16 cellular contexts compared by ENCODE assay signal in genomic region chr5:172973931-172974330, GRCh38. TPM values are rescaled to one million over a fixed set of nuclear protein-coding genes. Genes with fewer than 3 reads are reported as not detected.
DNase-seq lines count a peak whose midpoint lies in the region; ATAC-seq, FAIRE-seq and TF ChIP-seq lines count a peak whose summit lies in the region.
"Had no signal": no experiment of that assay in that cellular context is flagged by ENCODE, and none has a peak within 500 bp of the region (broad histone marks: within the 10 kb centered on the region; RNA-seq: fewer than 3 reads in every experiment).

No MANE protein-coding gene starts in this region.

- peaks cover 2% of the 10 kb centered on the region for H3K27me3 Mint-ChIP-seq in CD8-positive, alpha-beta T cell (ENCODE audit: low read depth)

- ATAC-seq in HepG2 (no peak), right lobe of liver (no peak)
- no peak for ATAC-seq in CD8-positive, alpha-beta T cell
- ATAC-seq: PC-3 had no signal

- in situ Hi-C loops in HepG2 (cut with HindIII; ENCODE audit: extremely low pct_ligation_motif_present, low pct_unique_long_range_greater_than_20kb), result no loop called here
- in situ Hi-C loops in astrocyte of the spinal cord (cut with HindIII; ENCODE audit: low sequenced_read_pairs), result no loop called here

- H3K27ac Mint-ChIP-seq in CD8-positive, alpha-beta T cell, result no peak overlapping the region
- H3K27ac Mint-ChIP-seq: CD14-positive monocyte had no signal

- H3K79me2 ChIP-seq in HepG2 (ENCODE audit: insufficient read depth, low read length), result no peaks in the 10 kb centered on the region

- POLR2A ChIA-PET in HepG2 (lab: Yijun Ruan, JAX), result interaction anchor here (1.8 kb wide), 1 partner anchor 10 kb away, joined by 7 read pairs; the partner anchor contains the start of gene ATP6V0E1
- POLR2A ChIA-PET in CD8-positive, alpha-beta T cell (lab: Charles Lee), result interaction anchor here (0.7 kb wide), 1 partner anchor 80 kb away, joined by 3 read pairs; no protein-coding TSS in a partner anchor

- no peaks in the 10 kb centered on the region for H3K27me3 ChIP-seq in HepG2 (ENCODE audit: control insufficient read depth in 1 of 2, insufficient read depth in 2 of 2, low read length in 2 of 2)
- H3K27me3 ChIP-seq in right lobe of liver, result no peaks in the 10 kb centered on the region
- no peaks in the 10 kb centered on the region; the same call in 1 of the 2 replicates for H3K27me3 ChIP-seq in H7 (ENCODE audit: control insufficient read depth, insufficient read depth, low read length)
- H3K27me3 ChIP-seq in CD8-positive, alpha-beta T cell (ENCODE audit: insufficient read depth, low read length), result no peaks in the 10 kb centered on the region

- intact Hi-C loops in HepG2 (cut with micrococcal nuclease; ENCODE audit: unreplicated experiment), result no loop called here
- intact Hi-C loops in right lobe of liver (cut with DNase I), result no loop called here
- intact Hi-C loops in CD8-positive, alpha-beta T cell (cut with DNase I, micrococcal nuclease), result no loop called here

- no peak overlapping the region for H3K9ac ChIP-seq in HepG2 (ENCODE audit: insufficient read depth, low read depth, low read length)

- H3K4me2 ChIP-seq in HepG2 (ENCODE audit: low read depth, low read length), result no peak overlapping the region

- peaks cover 15% of the 10 kb centered on the region for H3K36me3 Mint-ChIP-seq in CD8-positive, alpha-beta T cell
- H3K36me3 Mint-ChIP-seq: CD14-positive monocyte had no signal

- no peaks in the 10 kb centered on the region for H3K9me3 Mint-ChIP-seq in CD8-positive, alpha-beta T cell

- no peak overlapping the region for H3K4me3 Mint-ChIP-seq in CD8-positive, alpha-beta T cell
- H3K4me3 Mint-ChIP-seq: CD14-positive monocyte had no signal

- H3K36me3 ChIP-seq in HepG2 (replicated peaks in 1 of 2; ENCODE audit: control insufficient read depth in 1 of 2, insufficient read depth in 2 of 2, low read length in 2 of 2) (0 out of 5 replicates have a peak, but pooled peaks cover 1 to 11% of the 10 kb centered on the region in 2 experiments), right lobe of liver (peaks cover 0 to 11% (median 0%) of the 10 kb centered on the region in 4 donors), H7 (replicated peaks; ENCODE audit: control insufficient read depth, insufficient read depth, low read length) (no peaks in the 10 kb centered on the region; the same call in 1 of the 2 replicates)
- peaks cover 9% of the 10 kb centered on the region for H3K36me3 ChIP-seq in CD8-positive, alpha-beta T cell (ENCODE audit: insufficient read depth, low read length)

- H2AFZ ChIP-seq in HepG2 (ENCODE audit: low read length), result no peak overlapping the region

- no peak overlapping the region for H3K4me3 ChIP-seq in HepG2 (replicated peaks in 1 of 3; ENCODE audit: insufficient read depth in 1 of 3, low read depth in 2 of 3, low read length in 3 of 3)
- H3K4me3 ChIP-seq in right lobe of liver, result no peak overlapping the region
- no peak overlapping the region for H3K4me3 ChIP-seq in astrocyte of the spinal cord (ENCODE audit: low read depth, low read length)
- H3K4me3 ChIP-seq in H7 (ENCODE audit: insufficient read depth, low read depth, low read length), result no peak overlapping the region
- no peak overlapping the region for H3K4me3 ChIP-seq in CD8-positive, alpha-beta T cell (ENCODE audit: low read depth, low read length)

- TF ChIP-seq POLR2A in HepG2 (IDR thresholded peaks at IDR 0.05; ENCODE audit: insufficient read depth in 1 of 2, low read depth in 2 of 2, low read length in 2 of 2) (no peak), right lobe of liver (IDR thresholded peaks at IDR 0.05) (no peak)

- TF ChIP-seq RAD21 in HepG2 (CRISPR knock-in tag; IDR thresholded peaks at IDR 0.05), result no peak

- 33% methylated on average over 8 of the region's 8 CpGs for WGBS in HepG2 (ENCODE audit: low lambda C conversion rate)
- 67% methylated on average over 8 of the region's 8 CpGs for WGBS in right lobe of liver (ENCODE audit: insufficient coverage, low coverage, low lambda C conversion rate, missing lambda C conversion rate)

- no TSS peak for BruUV-seq in HepG2 (replicated peaks; lab: Mats Ljungman, UMichigan)

- DNase-seq in HepG2 (ENCODE audit: low spot score) (no peak), right lobe of liver (no peak), astrocyte of the spinal cord (ENCODE audit: low read depth, low spot score) (peak; percentile 46), myocyte (ENCODE audit: low read depth) (peak; percentile 38), nucleus accumbens (lab: John Stamatoyannopoulos, UW) (no peak), H7 (no peak), RKO (ENCODE audit: low spot score) (no peak)
- DNase-seq in CD8-positive, alpha-beta T cell, result no peak
- DNase-seq: Caco-2, NCI-H1048, NCI-H2107, NCI-H345, PC-3 had no signal

- TF ChIP-seq EP300 in HepG2 (IDR thresholded peaks at IDR 0.05; ENCODE audit: low read depth in 2 of 2, low read length in 2 of 2) (no peak), HepG2 (CRISPR knock-in tag; IDR thresholded peaks at IDR 0.05; ENCODE audit: borderline replicate concordance) (no peak)

- no peaks in the 10 kb centered on the region for H4K20me1 ChIP-seq in HepG2 (ENCODE audit: insufficient read depth, low read length)

- FAIRE-seq in HepG2 (lab: Jason Lieb, UNC), result no peak
- FAIRE-seq: GM12891, GM19239 had no signal

- CTCF ChIA-PET in HepG2 (lab: Yijun Ruan, JAX; ENCODE audit: low intra/inter-chr PET ratio, low total read pairs), result no interaction called here
- CTCF ChIA-PET in CD8-positive, alpha-beta T cell (lab: Charles Lee), result interaction anchor here (0.7 kb wide), 1 partner anchor 213 kb away, joined by 3 read pairs; no protein-coding TSS in a partner anchor

- peaks cover 3% of the 10 kb centered on the region for H3K4me1 Mint-ChIP-seq in CD8-positive, alpha-beta T cell (ENCODE audit: low read depth)

- H3K9me3 ChIP-seq in HepG2 (ENCODE audit: low read length) (no peaks in the 10 kb centered on the region), right lobe of liver (no peaks in the 10 kb centered on the region)
- no peaks in the 10 kb centered on the region for H3K9me3 ChIP-seq in CD8-positive, alpha-beta T cell (ENCODE audit: low read length)
- H3K9me3 ChIP-seq: Caco-2 had no signal

- H3K4me1 ChIP-seq in HepG2 (ENCODE audit: insufficient read depth, low read length) (peaks cover 23% of the 10 kb centered on the region), right lobe of liver (no peaks in the 10 kb centered on the region)
- no peaks in the 10 kb centered on the region for H3K4me1 ChIP-seq in CD8-positive, alpha-beta T cell (ENCODE audit: insufficient read depth, low read length)

- TF ChIP-seq CTCF in HepG2 (CRISPR knock-in tag; IDR thresholded peaks at IDR 0.05) (no peak), right lobe of liver (IDR thresholded peaks at IDR 0.05) (no peak), astrocyte of the spinal cord (IDR thresholded peaks at IDR 0.05; ENCODE audit: low read depth, low read length) (no peak)
- TF ChIP-seq CTCF in CD8-positive, alpha-beta T cell (IDR thresholded peaks at IDR 0.05), result no peak

- H3K27ac ChIP-seq in HepG2 (ENCODE audit: extremely low read length, insufficient read depth, low read length) (no peak overlapping the region), right lobe of liver (no peak overlapping the region)
- no peak overlapping the region for H3K27ac ChIP-seq in CD8-positive, alpha-beta T cell (ENCODE audit: low read depth, low read length)

RNA-seq across cellular contexts. Expression of gene ATP6V0E1, which starts 9.6 kb away (rescaled TPM):
- 121 and 143 TPM in 2 replicates for total RNA-seq in HepG2 (2016; rRNA removed; fragmentation: Illumina TruSeq; extraction: Trizol)
- total RNA-seq in HepG2 (2016; cell fraction: cytosol; rRNA removed; fragmentation: Illumina TruSeq; extraction: Trizol; ENCODE audit: low read depth), result 42.6 and 60.2 TPM in 2 replicates
- 133 and 156 TPM in 2 replicates for total RNA-seq in HepG2 (2016; cell fraction: insoluble cytoplasmic fraction; rRNA removed; fragmentation: Illumina TruSeq; extraction: Trizol)
- 107 and 116 TPM in 2 replicates for total RNA-seq in HepG2 (2016; cell fraction: membrane; rRNA removed; fragmentation: Illumina TruSeq; extraction: Trizol)
- 95.8 and 110 TPM in 2 replicates for total RNA-seq in HepG2 (2016; cell fraction: nucleus; rRNA removed; fragmentation: Illumina TruSeq; extraction: Trizol)
- 215 TPM in 2 replicates for polyA plus RNA-seq in HepG2 (2011; rRNA removed)
- polyA plus RNA-seq in HepG2 (2011; cell fraction: cytosol; rRNA removed), result 78.6 and 139 TPM in 2 replicates
- polyA plus RNA-seq in HepG2 (2011; cell fraction: nucleus; rRNA removed), result 23.8 and 34.6 TPM in 2 replicates
- 174 and 183 TPM in 2 replicates for polyA plus RNA-seq in HepG2 (2012)
- polyA plus RNA-seq in HepG2 (2016; cell fraction: cytosol; fragmentation: Illumina TruSeq; extraction: Trizol; ENCODE audit: low read depth), result 84.5 and 116 TPM in 2 replicates
- 157 and 171 TPM in 2 replicates for polyA plus RNA-seq in HepG2 (2016; cell fraction: insoluble cytoplasmic fraction; fragmentation: Illumina TruSeq; extraction: Trizol; ENCODE audit: low read depth)
- polyA plus RNA-seq in HepG2 (2016; cell fraction: membrane; fragmentation: Illumina TruSeq; extraction: Trizol; ENCODE audit: low read depth), result 138 and 160 TPM in 2 replicates
- polyA plus RNA-seq in HepG2 (2016; cell fraction: nucleus; fragmentation: Illumina TruSeq; extraction: Trizol; ENCODE audit: insufficient read depth, low read depth), result 222 and 234 TPM in 2 replicates
- polyA minus RNA-seq in HepG2 (2011; rRNA and poly(A)+ RNA removed; ENCODE audit: low replicate concordance), result 128 and 158 TPM in 2 replicates
- 39.6 and 40.0 TPM in 2 replicates for polyA minus RNA-seq in HepG2 (2011; cell fraction: cytosol; rRNA and poly(A)+ RNA removed)
- polyA minus RNA-seq in HepG2 (2011; cell fraction: nucleus; rRNA and poly(A)+ RNA removed), result 19.4 and 38.8 TPM in 2 replicates
- total RNA-seq in right lobe of liver, result 100 to 1,000 TPM in 5 of 6 experiments, 10 to 100 TPM in 1; 83.1 to 202 (median 116) TPM
- 143 and 157 TPM in 2 replicates for total RNA-seq in myocyte
- polyA plus RNA-seq in myocyte (2012), result 583 TPM
- 73.0 and 113 TPM in 2 replicates for total RNA-seq in H7 (2014; rRNA removed; shearing (Covaris generic))
- total RNA-seq in CD8-positive, alpha-beta T cell, result 10 to 100 TPM; 34.4 to 38.8 TPM

RNA-seq across cellular contexts. Expression of gene RPL26L1, which starts 14.7 kb away (rescaled TPM):
- total RNA-seq in HepG2 (2016; rRNA removed; fragmentation: Illumina TruSeq; extraction: Trizol), result 83.6 and 107 TPM in 2 replicates
- 33.3 and 37.4 TPM in 2 replicates for total RNA-seq in HepG2 (2016; cell fraction: cytosol; rRNA removed; fragmentation: Illumina TruSeq; extraction: Trizol; ENCODE audit: low read depth)
- total RNA-seq in HepG2 (2016; cell fraction: insoluble cytoplasmic fraction; rRNA removed; fragmentation: Illumina TruSeq; extraction: Trizol), result 76.9 and 117 TPM in 2 replicates
- 30.1 and 30.8 TPM in 2 replicates for total RNA-seq in HepG2 (2016; cell fraction: membrane; rRNA removed; fragmentation: Illumina TruSeq; extraction: Trizol)
- 29.9 and 31.6 TPM in 2 replicates for total RNA-seq in HepG2 (2016; cell fraction: nucleus; rRNA removed; fragmentation: Illumina TruSeq; extraction: Trizol)
- 60.0 and 61.2 TPM in 2 replicates for polyA plus RNA-seq in HepG2 (2011; rRNA removed)
- 63.1 and 67.2 TPM in 2 replicates for polyA plus RNA-seq in HepG2 (2011; cell fraction: cytosol; rRNA removed)
- 19.5 and 21.3 TPM in 2 replicates for polyA plus RNA-seq in HepG2 (2011; cell fraction: nucleus; rRNA removed)
- 45.5 and 54.3 TPM in 2 replicates for polyA plus RNA-seq in HepG2 (2012)
- 32.2 and 38.5 TPM in 2 replicates for polyA plus RNA-seq in HepG2 (2016; cell fraction: cytosol; fragmentation: Illumina TruSeq; extraction: Trizol; ENCODE audit: low read depth)
- polyA plus RNA-seq in HepG2 (2016; cell fraction: insoluble cytoplasmic fraction; fragmentation: Illumina TruSeq; extraction: Trizol; ENCODE audit: low read depth), result 125 and 151 TPM in 2 replicates
- polyA plus RNA-seq in HepG2 (2016; cell fraction: membrane; fragmentation: Illumina TruSeq; extraction: Trizol; ENCODE audit: low read depth), result 30.7 and 36.9 TPM in 2 replicates
- polyA plus RNA-seq in HepG2 (2016; cell fraction: nucleus; fragmentation: Illumina TruSeq; extraction: Trizol; ENCODE audit: insufficient read depth, low read depth), result 58.3 and 63.6 TPM in 2 replicates
- 31.1 and 88.5 TPM in 2 replicates for polyA minus RNA-seq in HepG2 (2011; rRNA and poly(A)+ RNA removed; ENCODE audit: low replicate concordance)
- polyA minus RNA-seq in HepG2 (2011; cell fraction: cytosol; rRNA and poly(A)+ RNA removed), result 12.4 and 13.4 TPM in 2 replicates
- 6.7 and 7.5 TPM in 2 replicates for polyA minus RNA-seq in HepG2 (2011; cell fraction: nucleus; rRNA and poly(A)+ RNA removed)
- total RNA-seq in right lobe of liver, result 10 to 100 TPM; 14.2 to 33.4 (median 19.2) TPM
- 47.1 and 53.4 TPM in 2 replicates for total RNA-seq in myocyte
- 107 TPM for polyA plus RNA-seq in myocyte (2012)
- 42.7 and 45.9 TPM in 2 replicates for total RNA-seq in H7 (2014; rRNA removed; shearing (Covaris generic))
- 10 to 100 TPM; 12.0 to 12.7 TPM for total RNA-seq in CD8-positive, alpha-beta T cell

Comparison
In these comparisons a context has a peak if more than half of its experiments do, and no peak if none do; other contexts are left out.
1. DNase-seq: peak in astrocyte of the spinal cord (single experiment) and myocyte (single experiment); none in HepG2 (single experiment), right lobe of liver (0 of 3), nucleus accumbens (0 of 56), H7 (single experiment), CD8-positive, alpha-beta T cell (0 of 7) and RKO (single experiment).